Comparison of ENCODE assay signal across 15 cellular contexts in genomic region chr5:16812911-16813310, GRCh38.
DNase-seq lines count a peak whose midpoint lies in the region; ATAC-seq, FAIRE-seq and TF ChIP-seq lines count a peak whose summit lies in the region.
"Had no signal": no experiment of that assay in that cellular context is flagged by ENCODE, and none has a peak within 500 bp of the region (broad histone marks: within the 10 kb centered on the region; RNA-seq: fewer than 3 reads in every experiment).

No MANE protein-coding gene starts in this region.

- H3K36me3 ChIP-seq in small intestine (ENCODE audit: control insufficient read depth in 2 of 2, insufficient read depth in 2 of 2, low read length in 2 of 2), result peaks cover 0 to 2% of the 10 kb centered on the region in 2 donors
- H3K36me3 ChIP-seq: thoracic aorta had no signal

- DNase-seq in H54 (ENCODE audit: insufficient read length, low spot score) (peak; percentile 42), NCI-H460 (ENCODE audit: extremely low read depth, low read depth) (peak; percentile 9), epithelial cell of prostate (ENCODE audit: low read depth, low spot score) (peak; percentile 51), small intestine (peak; percentile 62), NCI-H1930 (lab: John Stamatoyannopoulos, UW) (no peak), activated gamma-delta T cell (lab: John Stamatoyannopoulos, UW) (no peak)
- DNase-seq: activated CD8-positive, alpha-beta memory T cell treated with anti-CD3 and anti-CD28 coated beads, Interleukin-2, amount 50 U/mL, for 48 hours; anterior cingulate cortex; NCI-H82; occipital lobe had no signal

- H3K4me3 ChIP-seq in small intestine (ENCODE audit: low read depth in 1 of 2, low read length in 2 of 2), result no peak overlapping the region
- H3K4me3 ChIP-seq: K562, thoracic aorta had no signal

- H3K27me3 ChIP-seq in small intestine (ENCODE audit: control insufficient read depth in 2 of 2, insufficient read depth in 2 of 2, low read length in 2 of 2), result no peaks in the 10 kb centered on the region

- TF ChIP-seq POLR2A in H54 (IDR thresholded peaks at IDR 0.05; ENCODE audit: low read depth, low read length), result no peak

- FAIRE-seq in H54 (lab: Jason Lieb, UNC) (no peak), small intestine (lab: Jason Lieb, UNC) (no peak)
- FAIRE-seq: G401.6, K562 had no signal

- WGBS in small intestine, 3 donors, result 33 to 66% (median 37%) methylated on average over 4 of the region's 4 CpGs

- ATAC-seq in GM18868 (IDR thresholded peaks at IDR 0.05; ENCODE audit: unreplicated experiment), result no peak
- ATAC-seq: esophagus mucosa, K562 had no signal

- H3K27ac ChIP-seq in epithelial cell of prostate, result no peak overlapping the region
- no peak overlapping the region for H3K27ac ChIP-seq in small intestine (ENCODE audit: low read depth in 1 of 2, low read length in 1 of 2)
- H3K27ac ChIP-seq: thoracic aorta had no signal

- no peaks in the 10 kb centered on the region for H3K9me3 ChIP-seq in small intestine (ENCODE audit: control insufficient read depth, low read depth)
- H3K9me3 ChIP-seq: thoracic aorta had no signal

- peaks cover 2 to 4% of the 10 kb centered on the region in 2 donors for H3K4me1 ChIP-seq in small intestine (ENCODE audit: control insufficient read depth in 2 of 2, insufficient read depth in 1 of 2, low read depth in 1 of 2, low read length in 1 of 2)

Comparison
In these comparisons a context has a peak if more than half of its experiments do, and no peak if none do; other contexts are left out.
1. DNase-seq: peak in H54 (single experiment), NCI-H460 (single experiment), epithelial cell of prostate (single experiment) and small intestine (single experiment); none in NCI-H1930 (0 of 2) and activated gamma-delta T cell (single experiment).